Comparison of ENCODE assay signal across 39 cellular contexts in the genomic region with DNA sequence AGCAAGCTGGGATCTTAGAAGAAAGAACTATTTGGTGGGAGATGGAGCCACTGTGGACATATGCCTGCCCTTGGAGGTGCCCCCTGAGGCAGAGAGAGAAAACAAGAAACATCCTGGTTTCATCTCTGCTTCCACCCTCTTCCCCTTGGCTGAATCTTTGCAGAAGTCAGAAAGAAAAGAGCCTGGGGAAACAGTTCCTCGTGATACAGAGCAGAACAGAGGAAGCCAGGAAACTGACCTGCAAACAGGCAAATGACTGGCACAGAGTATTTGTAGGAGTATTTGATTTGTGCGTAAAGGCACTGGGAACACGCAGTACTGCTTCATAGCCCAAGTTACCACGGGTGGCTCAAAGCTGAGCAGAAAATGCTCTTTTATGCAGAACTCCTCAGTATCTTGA. TPM values are rescaled to one million over a fixed set of nuclear protein-coding genes. Genes with fewer than 3 reads are reported as not detected.
"Had no signal": no experiment of that assay in that cellular context is flagged by ENCODE, and none has a peak within 500 bp of the region (broad histone marks: within the 10 kb centered on the region; RNA-seq: fewer than 3 reads in every experiment).

No MANE protein-coding gene starts in this region.

- ATAC-seq: activated CD4-positive, alpha-beta T cell treated with anti-CD3 and anti-CD28 coated beads for 36 hours; activated CD4-positive, CD25-positive, alpha-beta regulatory T cell treated with anti-CD3 and anti-CD28 coated beads, Interleukin-2, amount 50 U/mL, for 24 hours; activated CD8-positive, alpha-beta T cell treated with anti-CD3 and anti-CD28 coated beads for 36 hours; activated naive CD4-positive, alpha-beta T cell treated with anti-CD3 and anti-CD28 coated beads, Interleukin-2, amount 50 U/mL, for 72 hours; activated T-cell treated with anti-CD3 and anti-CD28 coated beads, Interleukin-2, amount 50 U/mL, for 4 hours; activated T-cell treated with anti-CD3 and anti-CD28 coated beads, Interleukin-2, amount 50 U/mL, for 72 hours; activated T-helper 17 cell treated with anti-CD3 and anti-CD28 coated beads, Interleukin-2, amount 50 U/mL, for 72 hours; body of pancreas; WTC11 had no signal

- H3K27me3 ChIP-seq: adrenal gland, brain microvascular endothelial cell had no signal

- H3K9me3 ChIP-seq: adrenal gland, body of pancreas, breast epithelium had no signal

- DNase-seq: activated CD4-positive, alpha-beta memory T cell treated with anti-CD3 and anti-CD28 coated beads for 36 hours; activated CD4-positive, alpha-beta T cell treated with anti-CD3 and anti-CD28 coated beads for 1 hour; activated CD4-positive, alpha-beta T cell treated with anti-CD3 and anti-CD28 coated beads for 36 hours; activated CD4-positive, alpha-beta T cell treated with anti-CD3 and anti-CD28 coated beads for 48 hours; activated CD4-positive, alpha-beta T cell treated with anti-CD3 and anti-CD28 coated beads, Interleukin-2, amount 10 ng/mL, durations not matched to agents 7 days and 5 days; activated CD4-positive, alpha-beta T cell treated with anti-CD3 and anti-CD28 coated beads, Interleukin-2, amount 50 U/mL, for 4 hours; activated CD4-positive, CD25-positive, alpha-beta regulatory T cell; activated CD8-positive, alpha-beta memory T cell treated with anti-CD3 and anti-CD28 coated beads, Interleukin-2, amount 50 U/mL, for 4 hours; activated CD8-positive, alpha-beta T cell treated with anti-CD3 and anti-CD28 coated beads for 36 hours; activated effector memory CD4-positive, alpha-beta T cell treated with anti-CD3 and anti-CD28 coated beads, Interleukin-2, amount 50 U/mL, for 16 hours; activated gamma-delta T cell treated with Interleukin-2 at 50 U/mL for 16 hours; activated naive CD4-positive, alpha-beta T cell; activated naive CD4-positive, alpha-beta T cell treated with anti-CD3 and anti-CD28 coated beads for 36 hours; activated naive CD4-positive, alpha-beta T cell treated with anti-CD3 and anti-CD28 coated beads, Interleukin-2, amount 50 U/mL, for 16 hours; activated naive CD8-positive, alpha-beta T cell treated with anti-CD3 and anti-CD28 coated beads for 36 hours; activated T-cell treated with anti-CD3 and anti-CD28 coated beads for 4 hours; activated T-cell treated with anti-CD3 and anti-CD28 coated beads, Interleukin-2, amount 50 U/mL, for 1 hour; activated T-cell treated with anti-CD3 and anti-CD28 coated beads, Interleukin-2, amount 50 U/mL, for 4 hours; activated T-cell treated with anti-CD3 and anti-CD28 coated beads, Interleukin-2, amount 50 U/mL, for 72 hours; adrenal gland; amniotic stem cell; aorta; body of pancreas; brain microvascular endothelial cell; central memory CD4-positive, alpha-beta T cell; T-helper 1 cell; T-helper 2 cell; T-helper 9 cell; WERI-Rb-1 had no signal

- H3K4me3 ChIP-seq: adrenal gland, body of pancreas, breast epithelium had no signal

- H3K4me1 ChIP-seq: adrenal gland, body of pancreas, breast epithelium had no signal

- FAIRE-seq: astrocyte had no signal

- H3K27ac ChIP-seq: adrenal gland, body of pancreas, brain microvascular endothelial cell, breast epithelium, WERI-Rb-1 had no signal

- H3K36me3 ChIP-seq: adrenal gland, brain microvascular endothelial cell, breast epithelium, WERI-Rb-1 had no signal

RNA-seq across cellular contexts. Expression of gene KEL, which starts 7.0 kb away (rescaled TPM):
- total RNA-seq: activated T-helper 1 cell treated with anti-CD3 and anti-CD28 coated beads, Interleukin-12 subunit alpha, Interleukin-12 subunit beta, Interleukin-2, Interleukin-4 antibody, amounts not matched to agents 30 ng/mL and 10 ng/mL and 1 ng/mL, durations not matched to agents 14 hours and 24 hours and 36 hours; astrocyte had no signal

RNA-seq across cellular contexts. Expression of gene LLCFC1, which starts 29.9 kb away (rescaled TPM):
- total RNA-seq: activated CD4-positive, alpha-beta memory T cell treated with anti-CD3 and anti-CD28 coated beads for 36 hours; activated CD4-positive, alpha-beta T cell treated with anti-CD3 and anti-CD28 coated beads for 36 hours; activated CD4-positive, alpha-beta T cell treated with anti-CD3 and anti-CD28 coated beads, Interleukin-2, amount 10 ng/mL, durations not matched to agents 7 days and 5 days; activated CD8-positive, alpha-beta memory T cell treated with anti-CD3 and anti-CD28 coated beads for 36 hours; activated CD8-positive, alpha-beta T cell treated with anti-CD3 and anti-CD28 coated beads for 36 hours; activated naive CD4-positive, alpha-beta T cell treated with anti-CD3 and anti-CD28 coated beads for 36 hours; activated naive CD4-positive, alpha-beta T cell treated with anti-CD3 and anti-CD28 coated beads, Interleukin-2, amount 50 U/mL, for 72 hours; activated naive CD8-positive, alpha-beta T cell treated with anti-CD3 and anti-CD28 coated beads for 36 hours; activated T-cell treated with anti-CD3 and anti-CD28 coated beads, Interleukin-2, amount 50 U/mL, for 4 hours; activated T-cell treated with anti-CD3 and anti-CD28 coated beads, Interleukin-2, amount 50 U/mL, for 72 hours; activated T-helper 1 cell treated with anti-CD3 and anti-CD28 coated beads, Interleukin-12 subunit alpha, Interleukin-12 subunit beta, Interleukin-2, Interleukin-4 antibody, amounts not matched to agents 30 ng/mL and 10 ng/mL and 1 ng/mL, durations not matched to agents 14 hours and 24 hours and 36 hours; activated T-helper 17 cell treated with anti-CD3 and anti-CD28 coated beads, Interleukin-2, amount 50 U/mL, for 72 hours; adrenal gland; aorta; astrocyte; body of pancreas; breast epithelium; cardiac septum; cerebellum; WTC11 had no signal
- polyA plus RNA-seq: adrenal gland, aorta had no signal

RNA-seq across cellular contexts. Expression of gene TRPV5, which starts 35.6 kb away (rescaled TPM):
- total RNA-seq: activated CD4-positive, alpha-beta memory T cell treated with anti-CD3 and anti-CD28 coated beads for 36 hours; activated CD4-positive, alpha-beta T cell treated with anti-CD3 and anti-CD28 coated beads for 36 hours; activated CD4-positive, alpha-beta T cell treated with anti-CD3 and anti-CD28 coated beads, Interleukin-2, amount 10 ng/mL, durations not matched to agents 7 days and 5 days; activated CD8-positive, alpha-beta memory T cell treated with anti-CD3 and anti-CD28 coated beads for 36 hours; activated CD8-positive, alpha-beta T cell treated with anti-CD3 and anti-CD28 coated beads for 36 hours; activated naive CD4-positive, alpha-beta T cell treated with anti-CD3 and anti-CD28 coated beads for 36 hours; activated naive CD4-positive, alpha-beta T cell treated with anti-CD3 and anti-CD28 coated beads, Interleukin-2, amount 50 U/mL, for 72 hours; activated naive CD8-positive, alpha-beta T cell treated with anti-CD3 and anti-CD28 coated beads for 36 hours; activated T-cell treated with anti-CD3 and anti-CD28 coated beads, Interleukin-2, amount 50 U/mL, for 4 hours; activated T-helper 1 cell treated with anti-CD3 and anti-CD28 coated beads, Interleukin-12 subunit alpha, Interleukin-12 subunit beta, Interleukin-2, Interleukin-4 antibody, amounts not matched to agents 30 ng/mL and 10 ng/mL and 1 ng/mL, durations not matched to agents 14 hours and 24 hours and 36 hours; adrenal gland; aorta; astrocyte; body of pancreas; cardiac septum; WTC11 had no signal
- polyA plus RNA-seq: adrenal gland, aorta had no signal

RNA-seq across cellular contexts. Expression of gene OR9A2, which starts 57.7 kb away (rescaled TPM):
- total RNA-seq: activated CD4-positive, alpha-beta memory T cell treated with anti-CD3 and anti-CD28 coated beads for 36 hours; activated CD4-positive, alpha-beta T cell treated with anti-CD3 and anti-CD28 coated beads for 36 hours; activated CD4-positive, alpha-beta T cell treated with anti-CD3 and anti-CD28 coated beads, Interleukin-2, amount 10 ng/mL, durations not matched to agents 7 days and 5 days; activated CD8-positive, alpha-beta memory T cell treated with anti-CD3 and anti-CD28 coated beads for 36 hours; activated CD8-positive, alpha-beta T cell treated with anti-CD3 and anti-CD28 coated beads for 36 hours; activated naive CD4-positive, alpha-beta T cell treated with anti-CD3 and anti-CD28 coated beads for 36 hours; activated naive CD8-positive, alpha-beta T cell treated with anti-CD3 and anti-CD28 coated beads for 36 hours; activated T-cell treated with anti-CD3 and anti-CD28 coated beads, Interleukin-2, amount 50 U/mL, for 4 hours; activated T-helper 1 cell treated with anti-CD3 and anti-CD28 coated beads, Interleukin-12 subunit alpha, Interleukin-12 subunit beta, Interleukin-2, Interleukin-4 antibody, amounts not matched to agents 30 ng/mL and 10 ng/mL and 1 ng/mL, durations not matched to agents 14 hours and 24 hours and 36 hours; adrenal gland; astrocyte; body of pancreas; cardiac septum; WTC11 had no signal
- polyA plus RNA-seq: adrenal gland, aorta had no signal
